ENCODE assay signal across 26 cellular contexts in the genomic region with DNA sequence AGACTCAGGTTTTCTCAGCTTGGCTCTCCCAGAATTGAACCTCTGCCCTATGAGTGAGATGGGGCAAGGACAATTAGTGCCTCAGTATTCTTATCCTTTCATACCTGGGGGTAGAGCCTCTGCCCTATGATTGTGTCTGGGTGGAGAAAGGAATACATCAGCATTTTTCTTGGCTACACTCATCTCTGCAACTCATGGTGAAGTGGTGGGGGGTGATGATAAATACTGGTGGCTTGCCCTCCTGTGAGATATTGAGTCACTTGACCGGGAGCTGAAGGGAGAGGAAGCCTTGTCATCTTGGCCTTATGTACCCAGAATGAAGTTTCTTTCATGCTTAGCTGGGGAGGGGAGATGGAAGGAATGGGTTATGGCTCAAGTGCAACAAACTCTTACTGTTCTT.
DNase-seq lines count a peak whose midpoint lies in the region; ATAC-seq, FAIRE-seq and TF ChIP-seq lines count a peak whose summit lies in the region.
"Had no signal": no experiment of that assay in that cellular context is flagged by ENCODE, and none has a peak within 500 bp of the region (broad histone marks: within the 10 kb centered on the region; RNA-seq: fewer than 3 reads in every experiment).

No MANE protein-coding gene starts in this region.

- H3K4me1 ChIP-seq in K562 (replicated peaks in 1 of 2; ENCODE audit: control insufficient read depth in 2 of 2, insufficient read depth in 2 of 2, low read length in 2 of 2) (no peaks in the 10 kb centered on the region; a peak in 1 of 5 replicates), PC-9 (replicated peaks; ENCODE audit: insufficient read depth) (no peaks in the 10 kb centered on the region)
- H3K4me1 ChIP-seq: pancreas, right lobe of liver, SJSA1 had no signal

- CTCF ChIA-PET in K562 (lab: Yijun Ruan, JAX; ENCODE audit: low intra/inter-chr PET ratio) = no interaction called here
- CTCF ChIA-PET in activated CD8-positive, alpha-beta T cell treated with anti-CD3 and anti-CD28 coated beads for 36 hours (lab: Charles Lee) = no interaction called here
- CTCF ChIA-PET in PC-9 (lab: Charles Lee) = no interaction called here

- H3K27ac Mint-ChIP-seq in activated CD8-positive, alpha-beta T cell treated with anti-CD3 and anti-CD28 coated beads for 36 hours = no peak overlapping the region
- H3K27ac Mint-ChIP-seq: activated B cell treated with CpG ODN at 0.5 μM for 24 hours; GM23338; naive thymus-derived CD8-positive, alpha-beta T cell; stimulated activated naive B cell treated with anti-CD40 and anti-IgM and Interleukin-4, amounts not matched to agents 10 μg/mL and 1 μg/mL and 100 μg/mL, for 72 hours had no signal

- no peaks in the 10 kb centered on the region for H3K36me3 Mint-ChIP-seq in activated CD8-positive, alpha-beta T cell treated with anti-CD3 and anti-CD28 coated beads for 36 hours (ENCODE audit: low read depth)
- H3K36me3 Mint-ChIP-seq: naive thymus-derived CD8-positive, alpha-beta T cell; stimulated activated naive B cell treated with anti-CD40 and anti-IgM and Interleukin-4, amounts not matched to agents 10 μg/mL and 1 μg/mL and 100 μg/mL, for 72 hours had no signal

- BruUV-seq in K562 (replicated peaks; lab: Mats Ljungman, UMichigan) (no TSS peak), PC-9 (replicated peaks; lab: Mats Ljungman, UMichigan) (no TSS peak)

- no CpG with 5 or more reads among the region's 1 CpG for WGBS in K562 (ENCODE audit: insufficient coverage, low coverage, missing lambda C conversion rate)

- no peaks in the 10 kb centered on the region for H3K79me2 ChIP-seq in K562 (ENCODE audit: control insufficient read depth, insufficient read depth, low read length)
- H3K79me2 ChIP-seq in PC-9 (ENCODE audit: low read depth) = no peaks in the 10 kb centered on the region

- DNase-seq in AG10803 (ENCODE audit: low read depth) (peak; percentile 13), LHCN-M2 (ENCODE audit: low read depth) (peak; percentile 25), K562 (ENCODE audit: extremely low read depth in 1 of 4, low spot score in 3 of 4) (peak in 1 of 4 experiments; percentile 25), kidney epithelial cell (ENCODE audit: low read depth) (peak; percentile 9), NCI-H2196 (lab: John Stamatoyannopoulos, UW; ENCODE audit: unreplicated experiment) (no peak), PC-9 (no peak)
- DNase-seq in activated CD8-positive, alpha-beta T cell treated with anti-CD3 and anti-CD28 coated beads for 36 hours = no peak
- DNase-seq: activated B cell treated with CpG ODN at 0.5 μM for 24 hours; activated CD4-positive, alpha-beta T cell treated with anti-CD3 and anti-CD28 coated beads, Interleukin-2, amount 50 U/mL, for 48 hours; activated naive CD4-positive, alpha-beta T cell treated with Interleukin-2 at 50 U/mL for 16 hours; anterior cingulate cortex; GF-D8; KBM-7; mesendoderm; naive thymus-derived CD8-positive, alpha-beta T cell; NCI-H1694 treated with DMSO at 0.1 percent for 48 hours; NCI-H2227 treated with DMSO at 0.1 percent for 48 hours; pancreas; right lobe of liver; stimulated activated naive B cell treated with anti-CD40 and anti-IgM and Interleukin-4, amounts not matched to agents 10 μg/mL and 1 μg/mL and 100 μg/mL, for 72 hours; T-helper 2 cell had no signal

- intact Hi-C loops in K562 (cut with micrococcal nuclease) (loop anchor here (10.0 kb wide), 1 partner anchor 840 kb away; no protein-coding TSS in a partner anchor), PC-9 (cut with micrococcal nuclease; ENCODE audit: unreplicated experiment) (no loop called here)
- intact Hi-C loops in activated CD8-positive, alpha-beta T cell treated with anti-CD3 and anti-CD28 coated beads for 36 hours (cut with micrococcal nuclease) = loop anchor here (10.0 kb wide), 1 partner anchor 660 kb away; no protein-coding TSS in a partner anchor

- no peak overlapping the region for H3K9ac ChIP-seq in K562 (ENCODE audit: insufficient read depth in 1 of 2, low read depth in 2 of 2, low read length in 2 of 2)

- ATAC-seq in K562 (no peak), GM21717 (IDR thresholded peaks at IDR 0.05; ENCODE audit: unreplicated experiment) (no peak)
- ATAC-seq in activated CD8-positive, alpha-beta T cell treated with anti-CD3 and anti-CD28 coated beads for 36 hours = no peak
- ATAC-seq: GM23338; naive thymus-derived CD8-positive, alpha-beta T cell; pancreas; right lobe of liver; stimulated activated naive B cell treated with anti-CD40 and anti-IgM and Interleukin-4, amounts not matched to agents 10 μg/mL and 1 μg/mL and 100 μg/mL, for 72 hours had no signal

- H3K36me3 ChIP-seq in K562 (ENCODE audit: control insufficient read depth, insufficient read depth, low read length) = no peaks in the 10 kb centered on the region
- H3K36me3 ChIP-seq in kidney epithelial cell (ENCODE audit: control insufficient read depth, insufficient read depth, low read length) = no peaks in the 10 kb centered on the region
- H3K36me3 ChIP-seq in PC-9 (ENCODE audit: low read depth) = no peaks in the 10 kb centered on the region
- H3K36me3 ChIP-seq: pancreas, right lobe of liver, SJSA1 had no signal

- H2AFZ ChIP-seq in K562 (ENCODE audit: low read depth, low read length) (no peak overlapping the region), PC-9 (no peak overlapping the region)
- H2AFZ ChIP-seq: GM23338 had no signal

- H3K4me3 Mint-ChIP-seq in activated CD8-positive, alpha-beta T cell treated with anti-CD3 and anti-CD28 coated beads for 36 hours = no peak overlapping the region
- H3K4me3 Mint-ChIP-seq: activated B cell treated with CpG ODN at 0.5 μM for 24 hours; GM23338; naive thymus-derived CD8-positive, alpha-beta T cell; stimulated activated naive B cell treated with anti-CD40 and anti-IgM and Interleukin-4, amounts not matched to agents 10 μg/mL and 1 μg/mL and 100 μg/mL, for 72 hours had no signal

- in situ Hi-C loops in K562 (cut with MboI) = loop anchor here (10.0 kb wide), 1 partner anchor 700 kb away; no protein-coding TSS in a partner anchor

- H3K27me3 ChIP-seq in K562 (ENCODE audit: control insufficient read depth in 2 of 2, insufficient read depth in 2 of 2, low read length in 2 of 2) (no peaks in the 10 kb centered on the region), kidney epithelial cell (ENCODE audit: control insufficient read depth, insufficient read depth, low read length) (no peaks in the 10 kb centered on the region), PC-9 (ENCODE audit: insufficient read depth, low read depth) (peaks cover 13% of the 10 kb centered on the region)
- H3K27me3 ChIP-seq: right lobe of liver, SJSA1 had no signal

- H3K9me1 ChIP-seq in K562 (ENCODE audit: control insufficient read depth, insufficient read depth, low read length) = no peaks in the 10 kb centered on the region

- no peak for TF ChIP-seq RAD21 in K562 (CRISPR knock-in tag; conservative IDR thresholded peaks at IDR 0.05 in 1 of 2, IDR thresholded peaks at IDR 0.05 in 1 of 2)

- no peaks in the 10 kb centered on the region for H3K4me1 Mint-ChIP-seq in activated CD8-positive, alpha-beta T cell treated with anti-CD3 and anti-CD28 coated beads for 36 hours (ENCODE audit: low read depth)
- H3K4me1 Mint-ChIP-seq: activated B cell treated with CpG ODN at 0.5 μM for 24 hours; GM23338; naive thymus-derived CD8-positive, alpha-beta T cell; stimulated activated naive B cell treated with anti-CD40 and anti-IgM and Interleukin-4, amounts not matched to agents 10 μg/mL and 1 μg/mL and 100 μg/mL, for 72 hours had no signal

- H4K20me1 ChIP-seq in K562 (replicated peaks; ENCODE audit: control insufficient read depth, insufficient read depth, low read length) (no peaks in the 10 kb centered on the region), PC-9 (ENCODE audit: insufficient read depth) (no peaks in the 10 kb centered on the region)

- no peaks in the 10 kb centered on the region for H3K9me2 ChIP-seq in PC-9 (ENCODE audit: insufficient read depth)

- TF ChIP-seq EP300 in K562 (IDR thresholded peaks at IDR 0.05; ENCODE audit: low read length) = no peak

- TF ChIP-seq CTCF in AG10803 (conservative IDR thresholded peaks at IDR 0.05; ENCODE audit: low read length) (no peak), K562 (IDR thresholded peaks at IDR 0.05 in 2 of 3, conservative IDR thresholded peaks at IDR 0.05 in 1 of 3; ENCODE audit: insufficient read depth in 2 of 3, low read depth in 1 of 3, low read length in 3 of 3) (no peak), kidney epithelial cell (IDR thresholded peaks at IDR 0.05; ENCODE audit: insufficient read depth, low read length, poor library complexity, severe bottlenecking) (no peak), PC-9 (conservative IDR thresholded peaks at IDR 0.05) (no peak)
- no peak for TF ChIP-seq CTCF in activated CD8-positive, alpha-beta T cell treated with anti-CD3 and anti-CD28 coated beads for 36 hours (IDR thresholded peaks at IDR 0.05)

- FAIRE-seq in K562 (lab: Jason Lieb, UNC) = no peak
- FAIRE-seq: GM19239, keratinocyte, pancreas had no signal

- H3K9me3 Mint-ChIP-seq in activated CD8-positive, alpha-beta T cell treated with anti-CD3 and anti-CD28 coated beads for 36 hours = no peaks in the 10 kb centered on the region
- H3K9me3 Mint-ChIP-seq: activated B cell treated with CpG ODN at 0.5 μM for 24 hours; GM23338; naive thymus-derived CD8-positive, alpha-beta T cell; stimulated activated naive B cell treated with anti-CD40 and anti-IgM and Interleukin-4, amounts not matched to agents 10 μg/mL and 1 μg/mL and 100 μg/mL, for 72 hours had no signal

- H3F3A ChIP-seq in PC-9 (ENCODE audit: insufficient read depth, low read depth) = no peaks in the 10 kb centered on the region

- H3K27me3 Mint-ChIP-seq in activated CD8-positive, alpha-beta T cell treated with anti-CD3 and anti-CD28 coated beads for 36 hours = no peaks in the 10 kb centered on the region

- POLR2A ChIA-PET in K562 (lab: Yijun Ruan, JAX) = interaction anchor here (0.6 kb wide), 1 partner anchor 434 kb away, joined by 3 read pairs; no protein-coding TSS in a partner anchor
- POLR2A ChIA-PET in activated CD8-positive, alpha-beta T cell treated with anti-CD3 and anti-CD28 coated beads for 36 hours (lab: Charles Lee) = no interaction called here
- POLR2A ChIA-PET in PC-9 (lab: Charles Lee; ENCODE audit: unreplicated experiment) = no interaction called here

- no peak for TF ChIP-seq POLR2A in K562 (conservative IDR thresholded peaks at IDR 0.05)

- H3K4me2 ChIP-seq in K562 (ENCODE audit: insufficient read depth, low read length) (no peak overlapping the region), PC-9 (no peak overlapping the region)
- H3K4me2 ChIP-seq: GM23338 had no signal

- H3K9me3 ChIP-seq in K562 (replicated peaks; ENCODE audit: control insufficient read depth, insufficient read depth, low read depth, low read length) = no peaks in the 10 kb centered on the region
- no peaks in the 10 kb centered on the region for H3K9me3 ChIP-seq in PC-9 (ENCODE audit: insufficient read depth, low read depth)
- H3K9me3 ChIP-seq: pancreas, right lobe of liver, SJSA1 had no signal

- H3K4me3 ChIP-seq in AG10803 (ENCODE audit: low read length) (no peak overlapping the region), K562 (no peak overlapping the region), kidney epithelial cell (ENCODE audit: low read depth, low read length) (no peak overlapping the region), PC-9 (no peak overlapping the region)
- H3K4me3 ChIP-seq: GM23338, pancreas, right lobe of liver, SJSA1 had no signal

- no peak overlapping the region for H3K27ac ChIP-seq in K562 (ENCODE audit: extremely low read depth, low read depth, low read length)
- H3K27ac ChIP-seq in PC-9 = no peak overlapping the region
- H3K27ac ChIP-seq: pancreas, right lobe of liver, SJSA1 had no signal

TF ChIP-seq in K562, 482 proteins besides CTCF, POLR2A, EP300 and RAD21 (continues in another document):
- TF ChIP-seq ZNF316 (IDR thresholded peaks at IDR 0.05) = peak; percentile 73

Comparison
In these comparisons a context has a peak if more than half of its experiments do, and no peak if none do; other contexts are left out.
1. DNase-seq: peak in AG10803 (single experiment), LHCN-M2 (single experiment) and kidney epithelial cell (single experiment); none in NCI-H2196 (single experiment), activated CD8-positive, alpha-beta T cell treated with anti-CD3 and anti-CD28 coated beads for 36 hours (single experiment) and PC-9 (0 of 2).